In the genomic region with DNA sequence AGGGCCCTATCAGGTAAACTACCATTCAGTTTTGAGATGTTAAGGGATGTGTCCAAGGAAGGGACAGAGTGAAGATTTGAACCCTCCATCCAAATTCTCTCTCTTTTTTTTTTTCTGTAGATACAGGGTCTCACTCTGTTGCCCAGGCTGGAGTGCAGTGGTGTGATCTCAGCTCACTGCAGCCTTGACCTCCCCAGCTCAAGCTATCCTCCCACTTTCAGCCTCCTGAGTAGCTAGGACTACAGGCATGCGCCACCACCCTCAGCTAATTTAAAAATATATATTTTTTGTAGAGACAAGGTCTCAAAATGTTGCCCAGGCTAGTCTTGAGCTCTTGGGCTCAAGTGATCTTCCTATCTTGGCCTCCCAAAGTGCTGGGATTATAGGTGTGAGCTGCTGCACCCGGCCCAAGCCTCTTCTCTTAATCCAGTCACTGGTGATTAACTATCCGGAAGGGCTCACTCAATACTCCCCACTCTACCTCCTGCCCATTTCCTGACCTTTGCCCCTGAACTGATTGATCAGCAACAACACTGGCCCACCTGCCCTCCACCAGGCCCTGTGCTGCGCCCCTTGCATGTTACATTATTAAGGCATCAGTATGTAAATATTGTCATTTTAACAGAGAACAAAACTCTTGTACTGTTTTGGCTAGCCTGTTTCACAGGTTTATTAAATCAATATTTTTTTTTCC, we compare ENCODE assay signal across 17 cellular contexts.
DNase-seq lines count a peak whose midpoint lies in the region; ATAC-seq and TF ChIP-seq lines count a peak whose summit lies in the region.
"Had no signal": no experiment of that assay in that cellular context is flagged by ENCODE, and none has a peak within 500 bp of the region (broad histone marks: within the 10 kb centered on the region; RNA-seq: fewer than 3 reads in every experiment).

No MANE protein-coding gene starts in this region.

- H3K4me3 ChIP-seq in GM23338 = no peak overlapping the region
- no peak overlapping the region for H3K4me3 ChIP-seq in neuronal stem cell (ENCODE audit: low read length in 2 of 2)
- H3K4me3 ChIP-seq: SJSA1 had no signal

- no peaks in the 10 kb centered on the region for H4K20me1 ChIP-seq in GM23338 (replicated peaks; ENCODE audit: insufficient read depth)

- peaks cover 0 to 3% of the 10 kb centered on the region in 2 donors for H3K9me3 ChIP-seq in neuronal stem cell (replicated peaks in 1 of 2; ENCODE audit: control insufficient read depth in 2 of 2, insufficient read depth in 1 of 2, low read depth in 1 of 2, low read length in 2 of 2)
- H3K9me3 ChIP-seq: SJSA1 had no signal

- H3K14ac ChIP-seq in neuronal stem cell (ENCODE audit: low read length) = no peak overlapping the region

- no peak overlapping the region for H3K4ac ChIP-seq in neuronal stem cell (ENCODE audit: low read length)

- H3K27me3 ChIP-seq in GM23338 (ENCODE audit: insufficient read depth) = no peaks in the 10 kb centered on the region
- peaks cover 0 to 3% (median 0%) of the 10 kb centered on the region in 3 experiments for H3K27me3 ChIP-seq in neuronal stem cell (ENCODE audit: control insufficient read depth in 3 of 3, insufficient read depth in 3 of 3, low read depth in 1 of 3, low read length in 3 of 3)
- H3K27me3 ChIP-seq: SJSA1 had no signal

- H2BK12ac ChIP-seq in neuronal stem cell (ENCODE audit: low read length) = no peak overlapping the region

- no peak overlapping the region for H3K18ac ChIP-seq in neuronal stem cell (ENCODE audit: low read length)

- H3K4me3 Mint-ChIP-seq in GM23338 (no peak overlapping the region), glutamatergic neuron (ENCODE audit: unreplicated experiment) (peak overlapping the region; percentile 14)
- H3K4me3 Mint-ChIP-seq: CD4-positive, CD25-positive, alpha-beta regulatory T cell had no signal

- H3K9me3 Mint-ChIP-seq in GM23338 = no peaks in the 10 kb centered on the region
- H3K9me3 Mint-ChIP-seq in glutamatergic neuron (ENCODE audit: unreplicated experiment) = peaks cover 10% of the 10 kb centered on the region

- ATAC-seq in GM23338 (no peak), GM21529 (IDR thresholded peaks at IDR 0.05; ENCODE audit: unreplicated experiment) (no peak)

- H2AK5ac ChIP-seq in neuronal stem cell (ENCODE audit: low read depth, low read length) = no peak overlapping the region

- H4K8ac ChIP-seq in neuronal stem cell (ENCODE audit: low read depth, low read length) = no peak overlapping the region

- H3F3A ChIP-seq in GM23338 (replicated peaks; ENCODE audit: low read depth) = peaks cover 13% of the 10 kb centered on the region

- no peak overlapping the region for H3K9ac ChIP-seq in neuronal stem cell (ENCODE audit: low read depth, low read length, poor library complexity)
- H3K9ac ChIP-seq: KMS-11 had no signal

- DNase-seq in GM23338 (ENCODE audit: low spot score) (no peak), NCI-H69 (lab: John Stamatoyannopoulos, UW) (peak; percentile 12), glutamatergic neuron (peak; percentile 50), neuronal stem cell (ENCODE audit: low spot score) (peak; percentile 15), DMS79 treated with DMSO at 0.1 percent for 48 hours (lab: John Stamatoyannopoulos, UW) (no peak), activated gamma-delta T cell (lab: John Stamatoyannopoulos, UW) (no peak)
- no peak for DNase-seq in activated CD4-positive, alpha-beta T cell treated with anti-CD3 and anti-CD28 coated beads for 48 hours
- DNase-seq: AML-193; CD4-positive, CD25-positive, alpha-beta regulatory T cell; NCI-H1092; NCI-H1694 treated with DMSO at 0.1 percent for 48 hours; OCI-M1 had no signal

- H2BK15ac ChIP-seq in neuronal stem cell (ENCODE audit: low read length) = no peak overlapping the region

- no CpG with 5 or more reads among the region's 4 CpGs for WGBS in neuronal stem cell (ENCODE audit: extremely low coverage in 2 of 2, insufficient read length in 2 of 2, insufficient replicate concordance in 1 of 2), 2 donors

- H3K4me1 Mint-ChIP-seq in GM23338 (peaks cover 52% of the 10 kb centered on the region), glutamatergic neuron (ENCODE audit: low read depth, unreplicated experiment) (peaks cover 50% of the 10 kb centered on the region)

- H3K36me3 ChIP-seq in GM23338 (ENCODE audit: insufficient read depth) (no peaks in the 10 kb centered on the region), neuronal stem cell (replicated peaks in 1 of 2; ENCODE audit: control insufficient read depth in 2 of 2, insufficient read depth in 2 of 2, low read length in 2 of 2) (no peaks in the 10 kb centered on the region)
- H3K36me3 ChIP-seq: SJSA1 had no signal

- peak overlapping the region; percentile 56 for H3K4me2 ChIP-seq in GM23338
- no peak overlapping the region for H3K4me2 ChIP-seq in neuronal stem cell (ENCODE audit: insufficient read depth, low read length, poor library complexity, severe bottlenecking)
- H3K4me2 ChIP-seq: KMS-11 had no signal

- TF ChIP-seq CTCF in GM23338 (conservative IDR thresholded peaks at IDR 0.05; ENCODE audit: low read depth in 2 of 2) (no peak), glutamatergic neuron (IDR thresholded peaks at IDR 0.05; ENCODE audit: partially characterized antibody, unreplicated experiment) (no peak)

- H3K4me1 ChIP-seq in GM23338 (ENCODE audit: insufficient read depth) (peaks cover 57% of the 10 kb centered on the region), neuronal stem cell (ENCODE audit: control insufficient read depth in 2 of 2, insufficient read depth in 1 of 2, low read depth in 1 of 2, low read length in 2 of 2) (peaks cover 16 to 21% of the 10 kb centered on the region in 2 donors)
- H3K4me1 ChIP-seq: SJSA1 had no signal

- H3K9me2 ChIP-seq in GM23338 (ENCODE audit: insufficient read depth) = no peaks in the 10 kb centered on the region

- no peaks in the 10 kb centered on the region for H3K79me1 ChIP-seq in neuronal stem cell (ENCODE audit: low read depth, low read length)

- H2AFZ ChIP-seq in GM23338 (no peak overlapping the region), neuronal stem cell (ENCODE audit: low read length) (no peak overlapping the region)

- H3K27ac Mint-ChIP-seq in GM23338 (peak overlapping the region; percentile 49; the same call in 1 of the 2 replicates), glutamatergic neuron (ENCODE audit: unreplicated experiment) (peak overlapping the region; percentile 45)

- no peak overlapping the region for H2BK120ac ChIP-seq in neuronal stem cell (ENCODE audit: low read depth, low read length)

- peak overlapping the region; percentile 27; the same call in 1 of the 2 replicates for H3K27ac ChIP-seq in GM23338 (ENCODE audit: low read depth)
- H3K27ac ChIP-seq in neuronal stem cell (replicated peaks; ENCODE audit: low read length) = no peak overlapping the region
- H3K27ac ChIP-seq: HL-60, KMS-11, RWPE1, SJSA1 had no signal

- peaks cover 4% of the 10 kb centered on the region for H3K27me3 Mint-ChIP-seq in GM23338 (ENCODE audit: insufficient read depth, low read depth, poor library complexity)
- H3K27me3 Mint-ChIP-seq in glutamatergic neuron (ENCODE audit: unreplicated experiment) = peaks cover 6% of the 10 kb centered on the region
- H3K27me3 Mint-ChIP-seq: CD4-positive, CD25-positive, alpha-beta regulatory T cell had no signal

- H3K36me3 Mint-ChIP-seq in GM23338 (ENCODE audit: low read depth) (no peaks in the 10 kb centered on the region), glutamatergic neuron (ENCODE audit: unreplicated experiment) (peaks cover 7% of the 10 kb centered on the region)
- H3K36me3 Mint-ChIP-seq: CD4-positive, CD25-positive, alpha-beta regulatory T cell had no signal

- H3K23ac ChIP-seq in neuronal stem cell (ENCODE audit: low read depth, low read length, poor library complexity) = no peak overlapping the region

- H3K79me2 ChIP-seq in GM23338 (replicated peaks; ENCODE audit: insufficient read depth) = no peaks in the 10 kb centered on the region

- no peak overlapping the region for H2BK5ac ChIP-seq in neuronal stem cell (ENCODE audit: low read length)

- no peak overlapping the region for H4K91ac ChIP-seq in neuronal stem cell (ENCODE audit: low read depth, low read length, poor library complexity)

TF ChIP-seq in GM23338, 12 proteins besides CTCF, POLR2A, EP300 and RAD21:
- no peak for TF ChIP-seq JUNB (IDR thresholded peaks at IDR 0.05; ENCODE audit: unreplicated experiment)
- no peak for TF ChIP-seq POLR2AphosphoS5 (IDR thresholded peaks at IDR 0.05; ENCODE audit: low read depth)
- no peak for TF ChIP-seq ZNF114 (CRISPR knock-in tag; IDR thresholded peaks at IDR 0.05)
- no peak for TF ChIP-seq EZH2phosphoT487 (IDR thresholded peaks at IDR 0.05; ENCODE audit: unreplicated experiment)
- TF ChIP-seq NANOG (IDR thresholded peaks at IDR 0.05; ENCODE audit: borderline replicate concordance) = no peak
- no peak for TF ChIP-seq ETS1 (IDR thresholded peaks at IDR 0.05)
- TF ChIP-seq CREB1 (CRISPR knock-in tag; IDR thresholded peaks at IDR 0.05; ENCODE audit: low read depth) = no peak
- no peak for TF ChIP-seq ZNF331 (CRISPR knock-in tag; IDR thresholded peaks at IDR 0.05; ENCODE audit: low read depth)
- TF ChIP-seq STAT1 (IDR thresholded peaks at IDR 0.05; ENCODE audit: unreplicated experiment) = no peak

Comparison
In these comparisons a context has a peak if more than half of its experiments do, and no peak if none do; other contexts are left out.
1. DNase-seq: peak in NCI-H69 (single experiment), glutamatergic neuron (single experiment) and neuronal stem cell (single experiment); none in GM23338 (single experiment), activated CD4-positive, alpha-beta T cell treated with anti-CD3 and anti-CD28 coated beads for 48 hours (single experiment), DMS79 treated with DMSO at 0.1 percent for 48 hours (single experiment) and activated gamma-delta T cell (single experiment).